Comparison of ENCODE assay signal across 10 cellular contexts in genomic region chr15:81378438-81378837, GRCh38. TPM values are rescaled to one million over a fixed set of nuclear protein-coding genes. Genes with fewer than 3 reads are reported as not detected.
"Had no signal": no experiment of that assay in that cellular context is flagged by ENCODE, and none has a peak within 500 bp of the region (broad histone marks: within the 10 kb centered on the region; RNA-seq: fewer than 3 reads in every experiment).

No MANE protein-coding gene starts in this region.

- H3K27ac ChIP-seq: GM23248 had no signal

- ATAC-seq: HCT116, K562 had no signal

- H3K9me3 ChIP-seq: HAP-1 had no signal

- H3K36me3 ChIP-seq: HAP-1 had no signal

- H3K4me3 ChIP-seq: GM23248, HAP-1, K562 had no signal

- H3K4me1 ChIP-seq: HAP-1 had no signal

- DNase-seq: GM23248, GOT3, H7, HFFc6, IMR-90 had no signal

RNA-seq across cellular contexts. Expression of gene TMC3, which starts 4.4 kb away (rescaled TPM):
- total RNA-seq: GM23248, H4, H7, HFFc6, HT-29, IMR-90, K562 had no signal
- polyA plus RNA-seq: GM23248, IMR-90 had no signal
